ENCODE assay signal across 27 cellular contexts in genomic region chr1:232752365-232752764, GRCh38.
"Had no signal": no experiment of that assay in that cellular context is flagged by ENCODE, and none has a peak within 500 bp of the region (broad histone marks: within the 10 kb centered on the region; RNA-seq: fewer than 3 reads in every experiment).

No MANE protein-coding gene starts in this region.

- FAIRE-seq: astrocyte, bronchial epithelial cell, colon, endothelial cell of umbilical vein had no signal

- DNase-seq: activated CD4-positive, alpha-beta T cell treated with anti-CD3 and anti-CD28 coated beads for 48 hours; activated CD4-positive, alpha-beta T cell treated with anti-CD3 and anti-CD28 coated beads, Interleukin-2, amount 50 U/mL, for 1 hour; activated CD4-positive, alpha-beta T cell treated with anti-CD3 and anti-CD28 coated beads, Interleukin-2, amount 50 U/mL, for 48 hours; activated CD8-positive, alpha-beta memory T cell treated with anti-CD3 and anti-CD28 coated beads for 24 hours; activated CD8-positive, alpha-beta T cell treated with anti-CD3 and anti-CD28 coated beads for 36 hours; activated effector memory CD4-positive, alpha-beta T cell treated with Interleukin-2 at 50 U/mL for 16 hours; activated gamma-delta T cell treated with Interleukin-2 at 50 U/mL for 16 hours; activated naive CD4-positive, alpha-beta T cell treated with anti-CD3 and anti-CD28 coated beads, Interleukin-2, amount 50 U/mL, for 16 hours; activated naive CD4-positive, alpha-beta T cell treated with Interleukin-2 at 50 U/mL for 16 hours; activated T-cell treated with anti-CD3 and anti-CD28 coated beads, Interleukin-2, amount 50 U/mL, for 4 hours; amniotic stem cell; anterior cingulate cortex; brain microvascular endothelial cell; cortex of kidney; effector CD4-positive, alpha-beta T cell; effector memory CD8-positive, alpha-beta T cell; esophagus squamous epithelium; foreskin melanocyte; T-helper 2 cell had no signal

- H3K36me3 ChIP-seq: brain microvascular endothelial cell, esophagus squamous epithelium, gastroesophageal sphincter had no signal

- H3K27me3 ChIP-seq: brain microvascular endothelial cell, esophagus squamous epithelium, gastroesophageal sphincter had no signal

- H3K4me1 ChIP-seq: esophagus squamous epithelium had no signal

- H3K4me3 ChIP-seq: esophagus squamous epithelium, gastroesophageal sphincter had no signal

- H3K27ac ChIP-seq: brain microvascular endothelial cell, epithelial cell of prostate, esophagus squamous epithelium, gastroesophageal sphincter, VCaP had no signal

- ATAC-seq: activated CD8-positive, alpha-beta T cell treated with anti-CD3 and anti-CD28 coated beads for 36 hours; activated T-cell treated with anti-CD3 and anti-CD28 coated beads, Interleukin-2, amount 50 U/mL, for 4 hours; activated T-helper 17 cell treated with anti-CD3 and anti-CD28 coated beads, Interleukin-2, amount 50 U/mL, for 72 hours; effector memory CD8-positive, alpha-beta T cell; gastroesophageal sphincter had no signal
